Comparison of ENCODE assay signal across 8 cellular contexts in genomic region chr6:28141500-28142329, GRCh38. TPM values are rescaled to one million over a fixed set of nuclear protein-coding genes. Genes with fewer than 3 reads are reported as not detected.
DNase-seq lines count a peak whose midpoint lies in the region; ATAC-seq and TF ChIP-seq lines count a peak whose summit lies in the region.

TSS of gene ZKSCAN8 (plus strand) at chr6:28141883. CDS start at chr6:28148408, 6,525 bp downstream.

- peak within 1 kb of the TSS; percentile 70 to 75 for H3K27ac ChIP-seq in thoracic aorta

- peak within 1 kb of the TSS; percentile 91 for H3K27ac Mint-ChIP-seq in activated naive CD4-positive, alpha-beta T cell treated with anti-CD3 and anti-CD28 coated beads, Interleukin-2, amount 50 U/mL, for 24 hours

- no peaks in the 10 kb centered on the region for H3K27me3 ChIP-seq in thoracic aorta (replicated peaks; ENCODE audit: insufficient read depth)

- H3K4me3 Mint-ChIP-seq in activated naive CD4-positive, alpha-beta T cell treated with anti-CD3 and anti-CD28 coated beads, Interleukin-2, amount 50 U/mL, for 24 hours = peak within 1 kb of the TSS; percentile 96

- H3K4me1 ChIP-seq in thoracic aorta (ENCODE audit: control insufficient read depth in 1 of 2, low read depth in 2 of 2) = peaks cover 19 to 39% of the 10 kb centered on the region in 2 donors

- TF ChIP-seq CTCF in GM10266 (IDR thresholded peaks at IDR 0.05; ENCODE audit: control insufficient read depth, insufficient read depth, low read depth, missing control alignments) (no peak), thoracic aorta (IDR thresholded peaks at IDR 0.05) (no peak)

- H3K27me3 Mint-ChIP-seq in activated naive CD4-positive, alpha-beta T cell treated with anti-CD3 and anti-CD28 coated beads, Interleukin-2, amount 50 U/mL, for 24 hours = no peaks in the 10 kb centered on the region

- ATAC-seq in HG02623 (IDR thresholded peaks at IDR 0.05; ENCODE audit: unreplicated experiment) (peak; percentile 80), SK-N-SH treated with all-trans-retinoic acid at 6 μM for 48 hours (peak; percentile 91), thoracic aorta (ENCODE audit: insufficient number of reproducible peaks, low FRiP score, low read depth) (no peak)

- no peaks in the 10 kb centered on the region for H3K36me3 ChIP-seq in thoracic aorta

- H3K36me3 Mint-ChIP-seq in activated naive CD4-positive, alpha-beta T cell treated with anti-CD3 and anti-CD28 coated beads, Interleukin-2, amount 50 U/mL, for 24 hours = peaks cover 7% of the 10 kb centered on the region

- no peaks in the 10 kb centered on the region for H3K9me3 ChIP-seq in thoracic aorta

- no peaks in the 10 kb centered on the region for H3K9me3 Mint-ChIP-seq in activated naive CD4-positive, alpha-beta T cell treated with anti-CD3 and anti-CD28 coated beads, Interleukin-2, amount 50 U/mL, for 24 hours

- peak within 1 kb of the TSS; percentile 89 for H3K4me3 ChIP-seq in thoracic aorta

- DNase-seq in GM10266 (ENCODE audit: extremely low spot score) (peak; percentile 78), NCI-H1105 (lab: John Stamatoyannopoulos, UW) (peak; percentile 89), glomerular endothelial cell (ENCODE audit: extremely low read depth, low read depth, low spot score) (peak; percentile 60), occipital lobe (lab: John Stamatoyannopoulos, UW) (peak; percentile 86), thoracic aorta (ENCODE audit: low spot score) (peak; percentile 28)

- H3K4me1 Mint-ChIP-seq in activated naive CD4-positive, alpha-beta T cell treated with anti-CD3 and anti-CD28 coated beads, Interleukin-2, amount 50 U/mL, for 24 hours = peaks cover 74% of the 10 kb centered on the region

TF ChIP-seq in SK-N-SH treated with all-trans-retinoic acid at 6 μM for 48 hours, 23 proteins besides CTCF, POLR2A, EP300 and RAD21:
- TF ChIP-seq POU6F1 (CRISPR knock-in tag; IDR thresholded peaks at IDR 0.05; ENCODE audit: borderline replicate concordance, low read depth) = 0 out of 2 replicates have a peak, but pooled peaks have one; percentile 14
- 0 out of 2 replicates have a peak, but pooled peaks have one; percentile 62 for TF ChIP-seq ZFP3 (CRISPR knock-in tag; IDR thresholded peaks at IDR 0.05)
- no peak for TF ChIP-seq PATZ1 (CRISPR knock-in tag; IDR thresholded peaks at IDR 0.05; ENCODE audit: borderline replicate concordance)

RNA-seq across cellular contexts. Expression of gene ZKSCAN8, which starts in this region (rescaled TPM):
- total RNA-seq in glomerular endothelial cell (9.1 and 15.1 TPM in 2 replicates), occipital lobe (28.2 TPM), thoracic aorta (10 to 100 TPM; 19.2 to 36.2 TPM)

Comparison
In these comparisons a context has a peak if more than half of its experiments do, and no peak if none do; other contexts are left out.
1. DNase-seq: peak in every context shown above with its lines; median percentile 89 in NCI-H1105; 86 in occipital lobe; 78 in GM10266; 60 in glomerular endothelial cell; 28 in thoracic aorta.